In the genomic region with DNA sequence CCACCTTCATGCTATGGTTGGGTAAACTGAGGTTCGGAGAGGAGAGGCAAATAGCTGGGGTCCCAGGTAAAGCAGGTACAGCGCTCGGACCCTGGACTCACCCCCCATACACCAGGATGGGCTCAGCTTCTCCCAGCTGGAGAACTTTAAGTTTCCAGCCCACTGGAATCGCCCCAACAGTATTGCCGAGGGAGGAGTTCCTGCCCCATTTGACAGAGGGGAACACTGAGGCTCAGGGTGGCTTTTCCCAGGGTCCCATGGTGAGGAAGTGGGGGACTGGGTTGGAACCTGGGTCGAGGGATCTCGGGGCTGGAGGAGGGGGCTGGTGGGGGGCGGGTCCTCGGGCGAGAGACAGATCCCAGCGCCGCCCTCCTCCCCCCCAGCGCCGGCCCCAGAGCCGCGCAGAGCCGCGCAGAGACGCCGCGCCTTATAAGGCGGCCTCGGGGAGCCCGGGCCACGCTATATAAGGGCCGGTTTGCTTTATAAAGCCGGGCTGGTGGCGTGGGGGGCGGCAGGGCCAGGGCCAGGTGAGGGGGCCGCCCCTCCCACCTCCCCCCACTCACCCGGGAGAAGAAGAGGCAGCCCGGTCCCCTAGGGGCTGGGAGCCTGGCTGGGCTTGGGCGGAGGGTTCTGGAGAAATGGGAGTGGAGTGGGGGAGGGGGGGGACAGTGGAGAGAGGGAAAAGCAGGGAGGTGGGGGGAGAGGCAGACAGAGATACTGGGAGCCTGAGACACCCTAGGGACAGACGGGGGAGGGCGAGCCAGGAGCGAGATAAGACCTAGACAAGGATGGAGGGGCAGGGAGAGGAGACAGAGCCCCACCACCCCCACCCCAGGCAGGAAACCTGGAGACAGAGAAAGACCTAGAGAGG, we compare ENCODE assay signal across 11 cellular contexts. TPM values are rescaled to one million over a fixed set of nuclear protein-coding genes. Genes with fewer than 3 reads are reported as not detected.
DNase-seq lines count a peak whose midpoint lies in the region; ATAC-seq and TF ChIP-seq lines count a peak whose summit lies in the region.
"Had no signal": no experiment of that assay in that cellular context is flagged by ENCODE, and none has a peak within 500 bp of the region (broad histone marks: within the 10 kb centered on the region; RNA-seq: fewer than 3 reads in every experiment).

No MANE protein-coding gene starts in this region.

- H3K4me1 ChIP-seq in lower lobe of right lung (peaks cover 7% of the 10 kb centered on the region), upper lobe of right lung (peaks cover 4% of the 10 kb centered on the region)

- no peaks in the 10 kb centered on the region for H3K36me3 ChIP-seq in lower lobe of right lung
- H3K36me3 ChIP-seq in upper lobe of right lung = no peaks in the 10 kb centered on the region

- H3K9me3 ChIP-seq in lower lobe of right lung (no peaks in the 10 kb centered on the region), upper lobe of right lung (no peaks in the 10 kb centered on the region)

- H3K36me3 Mint-ChIP-seq in CD14-positive monocyte (peaks cover 0 to 5% of the 10 kb centered on the region in 2 donors), natural killer cell (no peaks in the 10 kb centered on the region)
- H3K36me3 Mint-ChIP-seq: natural killer cell treated with Interleukin-12 subunit alpha and Interleukin-12 subunit beta and Interleukin-15 and Interleukin-18, amount 100 ng/mL, for 72 hours had no signal

- peaks cover under 1 to 5% (median 3%) of the 10 kb centered on the region in 7 donors for H3K9me3 Mint-ChIP-seq in CD14-positive monocyte
- H3K9me3 Mint-ChIP-seq in natural killer cell = no peaks in the 10 kb centered on the region
- H3K9me3 Mint-ChIP-seq: natural killer cell treated with Interleukin-12 subunit alpha and Interleukin-12 subunit beta and Interleukin-15 and Interleukin-18, amount 100 ng/mL, for 72 hours had no signal

- H3K4me3 Mint-ChIP-seq in CD14-positive monocyte = peak overlapping the region in 1 of 2 donors; percentile 87
- H3K4me3 Mint-ChIP-seq in natural killer cell = no peak overlapping the region
- H3K4me3 Mint-ChIP-seq: natural killer cell treated with Interleukin-12 subunit alpha and Interleukin-12 subunit beta and Interleukin-15 and Interleukin-18, amount 100 ng/mL, for 72 hours had no signal

- H3K27me3 Mint-ChIP-seq in CD14-positive monocyte (ENCODE audit: low read depth in 3 of 3) = peaks cover 30 to 49% (median 38%) of the 10 kb centered on the region in 3 donors
- peaks cover 12 to 20% of the 10 kb centered on the region in 2 donors for H3K27me3 Mint-ChIP-seq in natural killer cell (ENCODE audit: low read depth in 2 of 2)

- ATAC-seq in lower lobe of right lung = no peak
- ATAC-seq in upper lobe of right lung = no peak
- ATAC-seq in natural killer cell = no peak
- ATAC-seq in HG03097 (IDR thresholded peaks at IDR 0.05; ENCODE audit: low FRiP score, unreplicated experiment) = no peak
- ATAC-seq: HCT116; natural killer cell treated with Interleukin-12 subunit alpha and Interleukin-12 subunit beta and Interleukin-15 and Interleukin-18, amount 100 ng/mL, for 72 hours had no signal

- DNase-seq in NCI-H146 (lab: John Stamatoyannopoulos, UW) = peak; percentile 41
- DNase-seq in NCI-H146 treated with DMSO at 0.1 percent for 48 hours (lab: John Stamatoyannopoulos, UW; ENCODE audit: unreplicated experiment) = no peak
- peak; percentile 56 for DNase-seq in ecto neural progenitor cell (ENCODE audit: low spot score)
- no peak for DNase-seq in lower lobe of right lung
- DNase-seq in upper lobe of right lung = no peak
- DNase-seq in CD14-positive monocyte (ENCODE audit: low spot score) = no peak
- no peak for DNase-seq in natural killer cell
- DNase-seq: activated CD8-positive, alpha-beta memory T cell treated with anti-CD3 and anti-CD28 coated beads for 24 hours had no signal

- no peak for TF ChIP-seq CTCF in lower lobe of right lung (IDR thresholded peaks at IDR 0.05)
- no peak for TF ChIP-seq CTCF in upper lobe of right lung (IDR thresholded peaks at IDR 0.05)
- TF ChIP-seq CTCF in CD14-positive monocyte (IDR thresholded peaks at IDR 0.05) = no peak
- TF ChIP-seq CTCF in natural killer cell (IDR thresholded peaks at IDR 0.05) = no peak

- peak overlapping the region; percentile 31 for H3K27ac ChIP-seq in lower lobe of right lung
- H3K27ac ChIP-seq in upper lobe of right lung = no peak overlapping the region

- H3K4me3 ChIP-seq in lower lobe of right lung (peak overlapping the region; percentile 35), upper lobe of right lung (peak overlapping the region; percentile 30)

- H3K4me1 Mint-ChIP-seq in CD14-positive monocyte (peaks cover 11% of the 10 kb centered on the region), natural killer cell (peaks cover 8 to 9% of the 10 kb centered on the region in 2 donors)

- intact Hi-C loops in lower lobe of right lung (cut with DNase I) (no loop called here), upper lobe of right lung (cut with DNase I) (no loop called here), CD14-positive monocyte (cut with micrococcal nuclease) (no loop called here), natural killer cell (cut with micrococcal nuclease) (no loop called here)

- H3K27me3 ChIP-seq in lower lobe of right lung (ENCODE audit: low read depth) = peaks cover 20% of the 10 kb centered on the region
- H3K27me3 ChIP-seq in upper lobe of right lung = peaks cover 11% of the 10 kb centered on the region

- no peak overlapping the region for H3K27ac Mint-ChIP-seq in CD14-positive monocyte
- H3K27ac Mint-ChIP-seq in natural killer cell = no peak overlapping the region
- H3K27ac Mint-ChIP-seq: natural killer cell treated with Interleukin-12 subunit alpha and Interleukin-12 subunit beta and Interleukin-15 and Interleukin-18, amount 100 ng/mL, for 72 hours had no signal

RNA-seq across cellular contexts. Expression of gene CNN1, which starts 1.1 kb away (rescaled TPM):
- 16.4 TPM for total RNA-seq in lower lobe of right lung
- total RNA-seq in upper lobe of right lung = 27.3 TPM
- polyA plus RNA-seq in CD14-positive monocyte = not detected
- not detected for total RNA-seq in natural killer cell
- total RNA-seq: natural killer cell treated with Interleukin-12 subunit alpha and Interleukin-12 subunit beta and Interleukin-15 and Interleukin-18, amount 100 ng/mL, for 72 hours had no signal

RNA-seq across cellular contexts. Expression of gene ECSIT, which starts 10.8 kb away (rescaled TPM):
- total RNA-seq in lower lobe of right lung (38.7 TPM), upper lobe of right lung (44.8 TPM), natural killer cell (10 to 100 TPM; 23.6 to 24.5 (median 24.1) TPM)
- polyA plus RNA-seq in CD14-positive monocyte = 10 to 100 TPM; 26.4 to 28.3 TPM

RNA-seq across cellular contexts. Expression of gene ELOF1, which starts 19.3 kb away (rescaled TPM):
- total RNA-seq in lower lobe of right lung (44.3 TPM), upper lobe of right lung (44.3 TPM), natural killer cell (10 to 100 TPM; 46.4 to 54.2 (median 50.0) TPM)
- polyA plus RNA-seq in CD14-positive monocyte = 10 to 100 TPM; 77.5 to 95.5 TPM

RNA-seq across cellular contexts. Expression of gene ZNF653, which starts 34.1 kb away (rescaled TPM):
- total RNA-seq in lower lobe of right lung = 9.2 TPM
- 10.7 TPM for total RNA-seq in upper lobe of right lung
- 1 to 10 TPM in 1 of 2 donors, under 1 TPM in 1; 0.88 to 1.2 TPM for polyA plus RNA-seq in CD14-positive monocyte
- total RNA-seq in natural killer cell = 10 to 100 TPM in 2 of 3 donors, 1 to 10 TPM in 1; 9.9 to 15.4 (median 10.8) TPM

RNA-seq across cellular contexts. Expression of gene ACP5, which starts 37.7 kb away (rescaled TPM):
- total RNA-seq in lower lobe of right lung = 650 TPM
- total RNA-seq in upper lobe of right lung = 429 TPM
- polyA plus RNA-seq in CD14-positive monocyte = 10 to 100 TPM; 20.1 to 31.2 TPM
- total RNA-seq in natural killer cell = 10 to 100 TPM; 14.9 to 20.3 (median 18.8) TPM

Comparison
In these comparisons a context has a peak if more than half of its experiments do, and no peak if none do; other contexts are left out.
1. DNase-seq: peak in NCI-H146 (single experiment) and ecto neural progenitor cell (single experiment); none in NCI-H146 treated with DMSO at 0.1 percent for 48 hours (single experiment), lower lobe of right lung (single experiment), upper lobe of right lung (single experiment), CD14-positive monocyte (single experiment) and natural killer cell (single experiment).
2. RNA of gene CNN1, which starts 1.1 kb away (total RNA-seq): 27.3 TPM in upper lobe of right lung (single experiment) and 16.4 TPM in lower lobe of right lung (single experiment); not detected in natural killer cell; every median in the first group is over 10 times any median in the second.